Comparison of ENCODE assay signal across 8 cellular contexts in the genomic region with DNA sequence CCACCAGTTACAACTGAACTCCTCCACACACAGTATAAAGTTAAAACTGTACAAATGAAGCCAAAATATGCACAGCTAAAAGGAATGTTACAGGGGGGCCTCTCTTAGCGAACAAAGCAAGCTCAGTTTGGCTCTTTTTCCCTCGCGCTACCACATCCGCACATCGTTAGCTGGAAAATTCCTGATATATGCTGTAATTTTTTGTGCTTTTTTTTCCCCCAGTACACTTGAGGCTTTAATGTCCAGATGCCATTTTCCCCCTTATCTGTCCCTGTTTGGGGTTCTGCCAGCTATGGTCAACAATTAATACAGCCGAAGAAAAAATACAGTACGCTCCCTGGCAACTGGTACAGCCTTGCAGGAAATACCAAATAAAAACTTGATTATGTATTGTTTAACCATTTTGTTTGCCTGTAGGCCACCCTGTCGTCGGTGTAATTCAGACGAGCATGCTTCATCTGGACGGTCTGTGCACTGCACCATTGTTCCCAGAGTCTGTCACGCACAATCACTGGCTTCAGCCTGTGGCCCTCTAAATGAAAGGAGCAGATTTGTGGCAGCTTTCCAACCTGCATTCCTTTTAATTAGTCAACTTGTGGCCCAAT.
A peak's percentile ranks its signal among the peaks of the same experiment; 100 is the strongest.
DNase-seq lines count a peak whose midpoint lies in the region; ATAC-seq lines count a peak whose summit lies in the region.

No MANE protein-coding gene starts in this region.

- peaks cover 86% of the 10 kb centered on the region for H3K36me3 Mint-ChIP-seq in activated T-cell treated with anti-CD3 and anti-CD28 coated beads, Interleukin-2, amount 50 U/mL, for 24 hours (ENCODE audit: low read depth)

- ATAC-seq in left ventricle myocardium superior = peak; percentile 75
- ATAC-seq in sciatic nerve = peak; percentile 56

- intact Hi-C loops in left ventricle myocardium superior (cut with micrococcal nuclease) = loop anchor here (5.0 to 10.0 kb wide), 2 partner anchors 64 to 134 kb away; no protein-coding TSS in a partner anchor
- intact Hi-C loops in sciatic nerve (cut with DNase I) = no loop called here

- DNase-seq in ELR (ENCODE audit: low read depth) (peak; percentile 91), amniotic stem cell (lab: John Stamatoyannopoulos, UW) (peak; percentile 49), left ventricle myocardium superior (peak; percentile 43), sciatic nerve (ENCODE audit: low spot score) (no peak), GF-D8 (lab: John Stamatoyannopoulos, UW) (no peak)
- DNase-seq in stimulated activated CD4-positive, alpha-beta T cell treated with anti-CD3 and anti-CD28 coated beads, Interleukin-4, amount 100 ng/mL, for 24 hours = no peak
- DNase-seq in activated T-cell treated with anti-CD3 and anti-CD28 coated beads, Interleukin-2, amount 50 U/mL, for 24 hours = no peak
- no peak for DNase-seq in activated CD4-positive, alpha-beta T cell treated with anti-CD3 and anti-CD28 coated beads for 1 hour

- H3K4me1 Mint-ChIP-seq in activated T-cell treated with anti-CD3 and anti-CD28 coated beads, Interleukin-2, amount 50 U/mL, for 24 hours (ENCODE audit: low read depth) = peaks cover 56% of the 10 kb centered on the region

- no peaks in the 10 kb centered on the region for H3K9me3 Mint-ChIP-seq in activated T-cell treated with anti-CD3 and anti-CD28 coated beads, Interleukin-2, amount 50 U/mL, for 24 hours

- no peak overlapping the region for H3K4me3 Mint-ChIP-seq in activated T-cell treated with anti-CD3 and anti-CD28 coated beads, Interleukin-2, amount 50 U/mL, for 24 hours

- no peaks in the 10 kb centered on the region for H3K27me3 Mint-ChIP-seq in activated T-cell treated with anti-CD3 and anti-CD28 coated beads, Interleukin-2, amount 50 U/mL, for 24 hours

- no peak overlapping the region for H3K27ac Mint-ChIP-seq in activated T-cell treated with anti-CD3 and anti-CD28 coated beads, Interleukin-2, amount 50 U/mL, for 24 hours

Comparison
In these comparisons a context has a peak if more than half of its experiments do, and no peak if none do; other contexts are left out.
1. DNase-seq: peak in ELR (single experiment), amniotic stem cell (single experiment) and left ventricle myocardium superior (single experiment); none in sciatic nerve (single experiment), GF-D8 (single experiment), stimulated activated CD4-positive, alpha-beta T cell treated with anti-CD3 and anti-CD28 coated beads, Interleukin-4, amount 100 ng/mL, for 24 hours (single experiment), activated T-cell treated with anti-CD3 and anti-CD28 coated beads, Interleukin-2, amount 50 U/mL, for 24 hours (single experiment) and activated CD4-positive, alpha-beta T cell treated with anti-CD3 and anti-CD28 coated beads for 1 hour (single experiment).